ENCODE assay signal across 1 cellular context in the genomic region with DNA sequence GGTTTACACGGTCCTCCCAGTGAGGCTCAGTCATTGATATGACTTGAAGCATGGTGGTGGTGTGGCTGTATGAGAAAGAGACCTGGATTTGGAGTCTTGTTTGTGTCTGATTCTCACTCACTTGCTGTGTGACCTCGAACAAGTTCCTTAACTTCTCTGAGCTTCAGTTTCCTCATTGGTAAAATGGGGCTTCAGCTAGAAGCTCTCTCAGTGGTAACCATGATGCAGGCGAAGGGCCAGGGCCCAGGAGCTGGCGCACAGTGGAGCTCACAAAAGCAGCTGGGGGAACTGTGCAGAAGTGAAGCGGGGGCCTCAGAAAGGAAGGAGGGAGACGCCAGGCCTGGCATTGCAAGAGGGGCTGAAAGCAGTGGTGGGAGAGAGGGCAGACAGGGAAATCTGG.
TF ChIP-seq lines count a peak whose summit lies in the region.

No MANE protein-coding gene starts in this region.

TF ChIP-seq in GM12878, 131 proteins besides CTCF, POLR2A, EP300 and RAD21 (continued from another document):
- TF ChIP-seq, protein P1, sequence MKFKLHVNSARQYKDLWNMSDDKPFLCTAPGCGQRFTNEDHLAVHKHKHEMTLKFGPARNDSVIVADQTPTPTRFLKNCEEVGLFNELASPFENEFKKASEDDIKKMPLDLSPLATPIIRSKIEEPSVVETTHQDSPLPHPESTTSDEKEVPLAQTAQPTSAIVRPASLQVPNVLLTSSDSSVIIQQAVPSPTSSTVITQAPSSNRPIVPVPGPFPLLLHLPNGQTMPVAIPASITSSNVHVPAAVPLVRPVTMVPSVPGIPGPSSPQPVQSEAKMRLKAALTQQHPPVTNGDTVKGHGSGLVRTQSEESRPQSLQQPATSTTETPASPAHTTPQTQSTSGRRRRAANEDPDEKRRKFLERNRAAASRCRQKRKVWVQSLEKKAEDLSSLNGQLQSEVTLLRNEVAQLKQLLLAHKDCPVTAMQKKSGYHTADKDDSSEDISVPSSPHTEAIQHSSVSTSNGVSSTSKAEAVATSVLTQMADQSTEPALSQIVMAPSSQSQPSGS (IDR thresholded peaks at IDR 0.05; ENCODE audit: low read length) = no peak
- TF ChIP-seq, protein P2, sequence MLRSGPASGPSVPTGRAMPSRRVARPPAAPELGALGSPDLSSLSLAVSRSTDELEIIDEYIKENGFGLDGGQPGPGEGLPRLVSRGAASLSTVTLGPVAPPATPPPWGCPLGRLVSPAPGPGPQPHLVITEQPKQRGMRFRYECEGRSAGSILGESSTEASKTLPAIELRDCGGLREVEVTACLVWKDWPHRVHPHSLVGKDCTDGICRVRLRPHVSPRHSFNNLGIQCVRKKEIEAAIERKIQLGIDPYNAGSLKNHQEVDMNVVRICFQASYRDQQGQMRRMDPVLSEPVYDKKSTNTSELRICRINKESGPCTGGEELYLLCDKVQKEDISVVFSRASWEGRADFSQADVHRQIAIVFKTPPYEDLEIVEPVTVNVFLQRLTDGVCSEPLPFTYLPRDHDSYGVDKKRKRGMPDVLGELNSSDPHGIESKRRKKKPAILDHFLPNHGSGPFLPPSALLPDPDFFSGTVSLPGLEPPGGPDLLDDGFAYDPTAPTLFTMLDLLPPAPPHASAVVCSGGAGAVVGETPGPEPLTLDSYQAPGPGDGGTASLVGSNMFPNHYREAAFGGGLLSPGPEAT (IDR thresholded peaks at IDR 0.05; ENCODE audit: low read depth) = no peak
- TF ChIP-seq SRF (IDR thresholded peaks at IDR 0.05; ENCODE audit: low read depth in 2 of 2, low read length in 2 of 2) = no peak
- TF ChIP-seq EZH2 (IDR thresholded peaks at IDR 0.05; ENCODE audit: borderline replicate concordance, control insufficient read depth, low read depth, low read length) = no peak
- no peak for TF ChIP-seq STAT3 (IDR thresholded peaks at IDR 0.05; ENCODE audit: low read depth, low read length)
- TF ChIP-seq MYB (IDR thresholded peaks at IDR 0.05; ENCODE audit: borderline replicate concordance, low read depth, low read length) = no peak
- no peak for TF ChIP-seq NBN (IDR thresholded peaks at IDR 0.05)
- no peak for TF ChIP-seq SMAD1 (IDR thresholded peaks at IDR 0.05; ENCODE audit: low read depth, partially characterized antibody)
- TF ChIP-seq HDAC6 (IDR thresholded peaks at IDR 0.05; ENCODE audit: unreplicated experiment) = no peak
- TF ChIP-seq CEBPB (IDR thresholded peaks at IDR 0.05; ENCODE audit: borderline replicate concordance in 1 of 2, low read depth in 2 of 2, low read length in 2 of 2) = no peak
- TF ChIP-seq KDM1A (IDR thresholded peaks at IDR 0.05; ENCODE audit: borderline replicate concordance) = peak; percentile 50; the same call in 1 of the 2 replicates
- TF ChIP-seq NFYA (IDR thresholded peaks at IDR 0.05; ENCODE audit: borderline replicate concordance, low read depth, low read length) = no peak
- TF ChIP-seq, protein P3, sequence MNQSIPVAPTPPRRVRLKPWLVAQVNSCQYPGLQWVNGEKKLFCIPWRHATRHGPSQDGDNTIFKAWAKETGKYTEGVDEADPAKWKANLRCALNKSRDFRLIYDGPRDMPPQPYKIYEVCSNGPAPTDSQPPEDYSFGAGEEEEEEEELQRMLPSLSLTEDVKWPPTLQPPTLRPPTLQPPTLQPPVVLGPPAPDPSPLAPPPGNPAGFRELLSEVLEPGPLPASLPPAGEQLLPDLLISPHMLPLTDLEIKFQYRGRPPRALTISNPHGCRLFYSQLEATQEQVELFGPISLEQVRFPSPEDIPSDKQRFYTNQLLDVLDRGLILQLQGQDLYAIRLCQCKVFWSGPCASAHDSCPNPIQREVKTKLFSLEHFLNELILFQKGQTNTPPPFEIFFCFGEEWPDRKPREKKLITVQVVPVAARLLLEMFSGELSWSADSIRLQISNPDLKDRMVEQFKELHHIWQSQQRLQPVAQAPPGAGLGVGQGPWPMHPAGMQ (IDR thresholded peaks at IDR 0.05; ENCODE audit: borderline replicate concordance) = no peak
